ENCODE assay signal across 22 cellular contexts in the genomic region with DNA sequence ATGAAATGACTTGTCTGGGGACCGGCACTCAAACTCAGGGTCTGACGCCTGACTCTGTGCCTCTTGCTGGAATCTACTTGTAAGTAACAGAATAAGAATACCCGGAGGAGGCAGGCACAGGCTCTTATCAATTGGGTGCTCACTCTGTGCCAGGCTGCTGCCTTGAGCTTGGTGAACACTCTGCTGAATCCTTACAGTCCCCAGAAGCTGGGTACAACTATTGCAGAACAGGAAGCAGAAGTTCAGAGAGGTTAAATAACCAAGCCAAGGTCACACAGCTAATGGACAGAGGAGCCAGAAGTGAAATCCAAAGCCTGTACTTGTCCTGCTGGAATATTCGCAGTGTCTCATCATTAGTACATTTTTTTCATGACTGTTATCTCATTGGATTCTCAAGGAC.
A peak's percentile ranks its signal among the peaks of the same experiment; 100 is the strongest.
DNase-seq lines count a peak whose midpoint lies in the region; ATAC-seq, FAIRE-seq and TF ChIP-seq lines count a peak whose summit lies in the region.
"Had no signal": no experiment of that assay in that cellular context is flagged by ENCODE, and none has a peak within 500 bp of the region (broad histone marks: within the 10 kb centered on the region; RNA-seq: fewer than 3 reads in every experiment).

No MANE protein-coding gene starts in this region.

- no peaks in the 10 kb centered on the region for H3K9me1 ChIP-seq in K562 (ENCODE audit: control insufficient read depth, insufficient read depth, low read length)

- 2% methylated on average over 4 of the region's 4 CpGs for WGBS in K562 (ENCODE audit: insufficient coverage, low coverage, missing lambda C conversion rate)
- 85% methylated on average over 4 of the region's 4 CpGs for WGBS in liver
- 66 to 81% (median 77%) methylated on average over 4 of the region's 4 CpGs for WGBS in spleen, 5 donors

- peaks cover 21 to 66% of the 10 kb centered on the region in 2 experiments; a peak in 4 of 5 replicates for H3K27me3 ChIP-seq in K562 (ENCODE audit: control insufficient read depth in 2 of 2, insufficient read depth in 2 of 2, low read length in 2 of 2)
- H3K27me3 ChIP-seq in liver (ENCODE audit: control insufficient read depth in 4 of 4, insufficient read depth in 4 of 4, low read length in 3 of 4) = no peaks in the 10 kb centered on the region
- peaks cover 0 to 8% (median 0%) of the 10 kb centered on the region in 7 donors for H3K27me3 ChIP-seq in spleen (replicated peaks in 1 of 7)
- H3K27me3 ChIP-seq: SJSA1 had no signal

- DNase-seq in K562 (ENCODE audit: extremely low read depth in 1 of 4, low spot score in 3 of 4) = no peak
- no peak for DNase-seq in spleen
- no peak for DNase-seq in foreskin melanocyte
- DNase-seq: CD4-positive, CD25-positive, alpha-beta regulatory T cell; COR-L47; DMS79; H7; Karpas-422; MV-4-11; NCI-H1105 treated with DMSO at 0.1 percent for 48 hours; NCI-H1694; NCI-H2081; NCI-H2171; NCI-H446; NCI-H526; OCI-M1 had no signal

- H3K4me2 ChIP-seq in K562 (ENCODE audit: insufficient read depth, low read length) = no peak overlapping the region

- ATAC-seq in K562 = no peak
- ATAC-seq in HG02571 (IDR thresholded peaks at IDR 0.05; ENCODE audit: unreplicated experiment) = no peak
- no peak for ATAC-seq in HG03095 (IDR thresholded peaks at IDR 0.05; ENCODE audit: unreplicated experiment)

- FAIRE-seq in K562 (lab: Jason Lieb, UNC) = no peak
- FAIRE-seq: RCC 7860 had no signal

- H3K79me2 ChIP-seq in K562 (ENCODE audit: control insufficient read depth, insufficient read depth, low read length) = no peaks in the 10 kb centered on the region

- POLR2A ChIA-PET in HEK293 (lab: Yijun Ruan, JAX) (no interaction called here), K562 (lab: Yijun Ruan, JAX) (interaction anchor here (0.6 to 1.7 kb wide), 5 partner anchors 9 to 68 kb away, joined by 3 to 5 read pairs (median 4); no protein-coding TSS in a partner anchor)

- no peaks in the 10 kb centered on the region for H3K4me1 ChIP-seq in HEK293 (ENCODE audit: control insufficient read depth, insufficient read depth, low read length)
- H3K4me1 ChIP-seq in K562 (replicated peaks in 1 of 2; ENCODE audit: control insufficient read depth in 2 of 2, insufficient read depth in 2 of 2, low read length in 2 of 2) = peaks cover 0 to 4% of the 10 kb centered on the region in 2 experiments; a peak in 2 of 5 replicates
- H3K4me1 ChIP-seq in liver (ENCODE audit: control insufficient read depth in 4 of 4, insufficient read depth in 4 of 4, low read length in 3 of 4) = peaks cover 0 to 4% (median 0%) of the 10 kb centered on the region in 4 donors
- peaks cover 0 to 45% (median 19%) of the 10 kb centered on the region in 6 donors for H3K4me1 ChIP-seq in spleen
- H3K4me1 ChIP-seq: SJSA1 had no signal

- CTCF ChIA-PET in HEK293 (lab: Yijun Ruan, JAX) (no interaction called here), K562 (lab: Yijun Ruan, JAX; ENCODE audit: low intra/inter-chr PET ratio) (no interaction called here)

- H3K27ac ChIP-seq in HEK293 (ENCODE audit: extremely low read depth, low read depth, low read length) (no peak overlapping the region), K562 (ENCODE audit: extremely low read depth, low read depth, low read length) (no peak overlapping the region), liver (ENCODE audit: low read depth in 1 of 2, low read length in 2 of 2) (no peak overlapping the region), spleen (peak overlapping the region in 5 of 8 donors; percentile 14 to 52 (median 25))
- H3K27ac ChIP-seq: SJSA1 had no signal

- H4K20me1 ChIP-seq in K562 (replicated peaks; ENCODE audit: control insufficient read depth, insufficient read depth, low read length) = peaks cover 21% of the 10 kb centered on the region; the same call in 1 of the 2 replicates

- TF ChIP-seq POLR2A in K562 (conservative IDR thresholded peaks at IDR 0.05) (no peak), spleen (IDR thresholded peaks at IDR 0.05) (no peak)

- no peak for TF ChIP-seq EP300 in K562 (IDR thresholded peaks at IDR 0.05; ENCODE audit: low read length)

- no peak overlapping the region for H2AFZ ChIP-seq in K562 (ENCODE audit: low read depth, low read length)

- intact Hi-C loops in K562 (cut with micrococcal nuclease) (no loop called here), spleen (cut with DNase I; ENCODE audit: low total_unique reads) (no loop called here)

- H3K9me3 ChIP-seq in HEK293 (ENCODE audit: control insufficient read depth, insufficient read depth, low read depth, low read length) (no peaks in the 10 kb centered on the region), K562 (replicated peaks; ENCODE audit: control insufficient read depth, insufficient read depth, low read depth, low read length) (no peaks in the 10 kb centered on the region), liver (ENCODE audit: control insufficient read depth in 4 of 4, low read length in 3 of 4) (no peaks in the 10 kb centered on the region), spleen (no peaks in the 10 kb centered on the region)
- H3K9me3 ChIP-seq: SJSA1 had no signal

- H3K4me3 ChIP-seq in HEK293 (ENCODE audit: low read depth, low read length) (no peak overlapping the region), K562 (no peak overlapping the region), liver (ENCODE audit: low read depth in 1 of 3, low read length in 3 of 3) (no peak overlapping the region), spleen (no peak overlapping the region)
- H3K4me3 ChIP-seq: SJSA1 had no signal

- TF ChIP-seq CTCF in HEK293 (tag by site-specific recombination; IDR thresholded peaks at IDR 0.05) (no peak), K562 (IDR thresholded peaks at IDR 0.05 in 2 of 3, conservative IDR thresholded peaks at IDR 0.05 in 1 of 3; ENCODE audit: insufficient read depth in 2 of 3, low read depth in 1 of 3, low read length in 3 of 3) (no peak), liver (IDR thresholded peaks at IDR 0.05; ENCODE audit: low read depth, low read length, missing input control) (no peak), spleen (IDR thresholded peaks at IDR 0.05 in 8 of 11, conservative IDR thresholded peaks at IDR 0.05 in 3 of 11) (no peak)

- in situ Hi-C loops in K562 (cut with MboI) = no loop called here

- BruUV-seq in K562 (replicated peaks; lab: Mats Ljungman, UMichigan) = no TSS peak

- H3K9ac ChIP-seq in K562 (ENCODE audit: insufficient read depth in 1 of 2, low read depth in 2 of 2, low read length in 2 of 2) (no peak overlapping the region), liver (ENCODE audit: low read depth in 1 of 2, low read length in 2 of 2) (no peak overlapping the region)

- TF ChIP-seq RAD21 in K562 (CRISPR knock-in tag; conservative IDR thresholded peaks at IDR 0.05 in 1 of 2, IDR thresholded peaks at IDR 0.05 in 1 of 2) = no peak
- TF ChIP-seq RAD21 in liver (IDR thresholded peaks at IDR 0.05) = no peak

- H3K36me3 ChIP-seq in HEK293 (ENCODE audit: control insufficient read depth in 2 of 2, insufficient read depth in 1 of 2, low read length in 2 of 2) = no peaks in the 10 kb centered on the region
- no peaks in the 10 kb centered on the region for H3K36me3 ChIP-seq in K562 (ENCODE audit: control insufficient read depth, insufficient read depth, low read length)
- no peaks in the 10 kb centered on the region for H3K36me3 ChIP-seq in liver (ENCODE audit: control insufficient read depth in 4 of 4, insufficient read depth in 3 of 4, low read depth in 1 of 4, low read length in 3 of 4)
- no peaks in the 10 kb centered on the region for H3K36me3 ChIP-seq in spleen
- H3K36me3 ChIP-seq: SJSA1 had no signal

TF ChIP-seq in HEK293, 187 proteins besides CTCF, POLR2A, EP300 and RAD21 (continues in another document):
- TF ChIP-seq ZNF768 (tag by site-specific recombination; IDR thresholded peaks at IDR 0.05) (peak; percentile 61; the same call in 1 of the 2 replicates), MZF1 (tag by site-specific recombination; IDR thresholded peaks at IDR 0.05; ENCODE audit: borderline replicate concordance) (peak; percentile 63; the same call in 1 of the 2 replicates)

TF ChIP-seq in K562, 482 proteins besides CTCF, POLR2A, EP300 and RAD21 (continues in another document):
- TF ChIP-seq ZNF324 (CRISPR knock-in tag; IDR thresholded peaks at IDR 0.05) (no peak), ZFP36 (IDR thresholded peaks at IDR 0.05; ENCODE audit: low read depth, low read length, partially characterized antibody) (peak; percentile 55), ZNF165 (CRISPR knock-in tag; IDR thresholded peaks at IDR 0.05; ENCODE audit: borderline replicate concordance) (no peak), ZNF695 (CRISPR knock-in tag; IDR thresholded peaks at IDR 0.05) (no peak), FOS (IDR thresholded peaks at IDR 0.05; ENCODE audit: extremely low read depth, insufficient read length) (no peak), RBM25 (IDR thresholded peaks at IDR 0.05; ENCODE audit: low read depth, low read length, severe bottlenecking) (peak; percentile 84), POLR2H (tag; IDR thresholded peaks at IDR 0.05; ENCODE audit: low read depth) (no peak)

TF ChIP-seq in liver, 16 proteins besides CTCF, POLR2A, EP300 and RAD21:
- TF ChIP-seq, protein P1, sequence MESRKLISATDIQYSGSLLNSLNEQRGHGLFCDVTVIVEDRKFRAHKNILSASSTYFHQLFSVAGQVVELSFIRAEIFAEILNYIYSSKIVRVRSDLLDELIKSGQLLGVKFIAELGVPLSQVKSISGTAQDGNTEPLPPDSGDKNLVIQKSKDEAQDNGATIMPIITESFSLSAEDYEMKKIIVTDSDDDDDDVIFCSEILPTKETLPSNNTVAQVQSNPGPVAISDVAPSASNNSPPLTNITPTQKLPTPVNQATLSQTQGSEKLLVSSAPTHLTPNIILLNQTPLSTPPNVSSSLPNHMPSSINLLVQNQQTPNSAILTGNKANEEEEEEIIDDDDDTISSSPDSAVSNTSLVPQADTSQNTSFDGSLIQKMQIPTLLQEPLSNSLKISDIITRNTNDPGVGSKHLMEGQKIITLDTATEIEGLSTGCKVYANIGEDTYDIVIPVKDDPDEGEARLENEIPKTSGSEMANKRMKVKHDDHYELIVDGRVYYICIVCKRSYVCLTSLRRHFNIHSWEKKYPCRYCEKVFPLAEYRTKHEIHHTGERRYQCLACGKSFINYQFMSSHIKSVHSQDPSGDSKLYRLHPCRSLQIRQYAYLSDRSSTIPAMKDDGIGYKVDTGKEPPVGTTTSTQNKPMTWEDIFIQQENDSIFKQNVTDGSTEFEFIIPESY (IDR thresholded peaks at IDR 0.05) = no peak
- TF ChIP-seq TAF1 (conservative IDR thresholded peaks at IDR 0.05) = no peak
- TF ChIP-seq NR2F2 (IDR thresholded peaks at IDR 0.05) = peak; percentile 94
- TF ChIP-seq, protein P2, sequence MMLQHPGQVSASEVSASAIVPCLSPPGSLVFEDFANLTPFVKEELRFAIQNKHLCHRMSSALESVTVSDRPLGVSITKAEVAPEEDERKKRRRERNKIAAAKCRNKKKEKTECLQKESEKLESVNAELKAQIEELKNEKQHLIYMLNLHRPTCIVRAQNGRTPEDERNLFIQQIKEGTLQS (IDR thresholded peaks at IDR 0.05) = no peak
- peak; percentile 19 for TF ChIP-seq SP1 (IDR thresholded peaks at IDR 0.05)

Comparison
In these comparisons a context has a peak if more than half of its experiments do, and no peak if none do; other contexts are left out.
1. H3K27ac ChIP-seq: peak in spleen (5 of 8); none in HEK293 (single experiment), K562 (single experiment) and liver (0 of 2).